In the genomic region with DNA sequence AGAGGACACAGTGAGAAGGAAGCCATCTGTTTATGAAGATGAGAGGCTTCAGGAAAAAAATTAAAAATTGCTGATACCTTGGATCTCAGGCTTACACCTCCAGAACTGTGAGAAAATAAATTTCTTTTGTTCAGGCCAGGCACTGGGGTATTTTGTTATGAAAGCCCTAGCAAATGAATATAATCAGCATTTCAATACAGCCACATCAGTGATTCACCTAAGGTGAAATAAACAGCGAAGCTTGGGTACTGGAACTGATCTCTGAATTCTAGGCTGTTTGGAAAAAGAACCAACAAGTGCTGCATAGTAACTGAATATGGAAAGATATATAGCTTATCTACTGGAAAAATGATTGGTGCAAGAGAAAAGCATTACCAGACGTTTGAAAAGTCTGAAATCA, we compare ENCODE assay signal across 25 cellular contexts.
A peak's percentile ranks its signal among the peaks of the same experiment; 100 is the strongest.
DNase-seq lines count a peak whose midpoint lies in the region; ATAC-seq, FAIRE-seq and TF ChIP-seq lines count a peak whose summit lies in the region.
"Had no signal": no experiment of that assay in that cellular context is flagged by ENCODE, and none has a peak within 500 bp of the region (broad histone marks: within the 10 kb centered on the region; RNA-seq: fewer than 3 reads in every experiment).

No MANE protein-coding gene starts in this region.

- no peaks in the 10 kb centered on the region for H3K9me3 ChIP-seq in H1 (ENCODE audit: insufficient read depth in 2 of 2, low read depth in 1 of 2, low read length in 1 of 2)
- H3K9me3 ChIP-seq: BLaER1 treated with 17β-estradiol and CSF1 and Interleukin-3, amounts not matched to agents 10 nM and 100 nM; Caco-2 had no signal

- H4K8ac ChIP-seq in H1 (ENCODE audit: extremely low read depth, insufficient read depth, low read length): no peak overlapping the region

- H3K9me3 Mint-ChIP-seq in activated T-cell treated with anti-CD3 and anti-CD28 coated beads, Interleukin-2, amount 50 U/mL, for 72 hours: no peaks in the 10 kb centered on the region
- H3K9me3 Mint-ChIP-seq in natural killer cell: no peaks in the 10 kb centered on the region
- H3K9me3 Mint-ChIP-seq: CD4-positive, alpha-beta memory T cell had no signal

- POLR2A ChIA-PET in H1 (lab: Charles Lee; ENCODE audit: partially characterized antibody): no interaction called here

- H3K4me3 ChIP-seq in H1 (ENCODE audit: extremely low read depth in 1 of 4, insufficient read depth in 2 of 4, low read depth in 3 of 4, low read length in 4 of 4) (peak overlapping the region in 1 of 4 experiments; percentile 21; a peak in 2 of 8 replicates), lower leg skin (ENCODE audit: low read depth, poor library complexity, severe bottlenecking) (no peak overlapping the region)
- H3K4me3 ChIP-seq: BLaER1 treated with 17β-estradiol and CSF1 and Interleukin-3, amounts not matched to agents 10 nM and 100 nM; GM12878; PC-9 had no signal

- peaks cover 0 to 4% (median 2%) of the 10 kb centered on the region in 4 experiments; a peak in 4 of 7 replicates for H3K4me1 ChIP-seq in H1 (replicated peaks in 1 of 4; ENCODE audit: control insufficient read depth in 3 of 4, insufficient read depth in 4 of 4, low read length in 3 of 4)
- H3K4me1 ChIP-seq: BLaER1 treated with 17β-estradiol and CSF1 and Interleukin-3, amounts not matched to agents 10 nM and 100 nM; Caco-2 had no signal

- peaks cover 0 to 41% (median 4%) of the 10 kb centered on the region in 4 experiments; a peak in 4 of 8 replicates for H3K36me3 ChIP-seq in H1 (ENCODE audit: control insufficient read depth in 2 of 4, insufficient read depth in 4 of 4, low read length in 3 of 4)

- H3K27ac ChIP-seq in H1 (ENCODE audit: low read depth, low read length): peak overlapping the region; percentile 34; the same call in 1 of the 2 replicates
- H3K27ac ChIP-seq: 22Rv1; BLaER1 treated with 17β-estradiol and CSF1 and Interleukin-3, amounts not matched to agents 10 nM and 100 nM; PC-9 had no signal

- peak overlapping the region; percentile 61; the same call in 1 of the 2 replicates for H2BK12ac ChIP-seq in H1 (ENCODE audit: low read depth, low read length)

- H3K4me3 Mint-ChIP-seq in activated T-cell treated with anti-CD3 and anti-CD28 coated beads, Interleukin-2, amount 50 U/mL, for 72 hours: no peak overlapping the region
- H3K4me3 Mint-ChIP-seq in natural killer cell: no peak overlapping the region
- H3K4me3 Mint-ChIP-seq: CD4-positive, alpha-beta memory T cell had no signal

- no peak for FAIRE-seq in H1 (lab: Jason Lieb, UNC)
- FAIRE-seq: GM12878 had no signal

- H3K27me3 Mint-ChIP-seq in activated T-cell treated with anti-CD3 and anti-CD28 coated beads, Interleukin-2, amount 50 U/mL, for 72 hours (ENCODE audit: low read depth): no peaks in the 10 kb centered on the region
- H3K27me3 Mint-ChIP-seq in natural killer cell (ENCODE audit: low read depth in 2 of 2): no peaks in the 10 kb centered on the region
- H3K27me3 Mint-ChIP-seq: CD4-positive, alpha-beta memory T cell had no signal

- H3K36me3 Mint-ChIP-seq in activated T-cell treated with anti-CD3 and anti-CD28 coated beads, Interleukin-2, amount 50 U/mL, for 72 hours (ENCODE audit: insufficient read depth in 2 of 2): peaks cover 13 to 40% of the 10 kb centered on the region in 2 donors
- H3K36me3 Mint-ChIP-seq in natural killer cell: peaks cover 26% of the 10 kb centered on the region

- H2BK5ac ChIP-seq in H1 (ENCODE audit: low read depth, low read length): no peak overlapping the region

- intact Hi-C loops in lower leg skin (cut with DNase I; ENCODE audit: low total_unique reads): no loop called here
- intact Hi-C loops in natural killer cell (cut with micrococcal nuclease): no loop called here

- H3K4ac ChIP-seq in H1 (replicated peaks; ENCODE audit: insufficient read length, low read depth, low read length): no peak overlapping the region

- TF ChIP-seq POLR2A in H1 (IDR thresholded peaks at IDR 0.05; ENCODE audit: control extremely low read depth in 1 of 2, low read depth in 2 of 2, low read length in 2 of 2) (no peak), lower leg skin (IDR thresholded peaks at IDR 0.05) (no peak)

- CTCF ChIA-PET in H1 (lab: Charles Lee; ENCODE audit: partially characterized antibody): interaction anchor here (0.6 to 1.9 kb wide), 5 partner anchors 8 to 196 kb away, joined by 3 to 5 read pairs (median 3); no protein-coding TSS in a partner anchor

- H3K4me2 ChIP-seq in H1 (ENCODE audit: insufficient read depth in 1 of 2, low read depth in 2 of 2, low read length in 2 of 2): peak overlapping the region; percentile 51 to 53
- H3K4me2 ChIP-seq: BLaER1 treated with 17β-estradiol and CSF1 and Interleukin-3, amounts not matched to agents 10 nM and 100 nM; PC-9 had no signal

- no peak overlapping the region for H2BK15ac ChIP-seq in H1 (ENCODE audit: low read length)

- no peaks in the 10 kb centered on the region for H4K20me1 ChIP-seq in H1 (replicated peaks in 1 of 2; ENCODE audit: control insufficient read depth in 1 of 2, insufficient read depth in 2 of 2, low read length in 2 of 2)

- no peak overlapping the region for H3K18ac ChIP-seq in H1 (ENCODE audit: extremely low read depth, low read length)

- no peak overlapping the region for H4K91ac ChIP-seq in H1 (replicated peaks; ENCODE audit: insufficient read length, low read length)

- no peak overlapping the region for H2BK20ac ChIP-seq in H1 (ENCODE audit: low read length)

- no peak overlapping the region for H3K23ac ChIP-seq in H1 (ENCODE audit: insufficient read length)

- no peak for ATAC-seq in activated T-cell treated with anti-CD3 and anti-CD28 coated beads, Interleukin-2, amount 50 U/mL, for 72 hours (replicated peaks in 1 of 2)
- ATAC-seq in HG02973 (IDR thresholded peaks at IDR 0.05; ENCODE audit: unreplicated experiment) (no peak), natural killer cell (no peak)
- ATAC-seq: GM12878 had no signal

- H3K79me2 ChIP-seq in H1 (ENCODE audit: control insufficient read depth in 1 of 2, insufficient read depth in 2 of 2, low read length in 2 of 2): no peaks in the 10 kb centered on the region

- no peaks in the 10 kb centered on the region for H3K23me2 ChIP-seq in H1 (ENCODE audit: low read depth, low read length)

- H3K56ac ChIP-seq in H1 (replicated peaks; ENCODE audit: insufficient read length, low read depth, low read length): no peak overlapping the region

- peak overlapping the region; percentile 11 for H3K27ac Mint-ChIP-seq in activated T-cell treated with anti-CD3 and anti-CD28 coated beads, Interleukin-2, amount 50 U/mL, for 72 hours
- H3K27ac Mint-ChIP-seq in natural killer cell: peak overlapping the region in 1 of 2 donors; percentile 10

- no peak for TF ChIP-seq RAD21 in H1 (IDR thresholded peaks at IDR 0.05 in 1 of 2, conservative IDR thresholded peaks at IDR 0.05 in 1 of 2; ENCODE audit: low read depth in 2 of 2, low read length in 2 of 2)

- no peaks in the 10 kb centered on the region for H3K79me1 ChIP-seq in H1 (ENCODE audit: low read depth, low read length)

- no peaks in the 10 kb centered on the region for H3K27me3 ChIP-seq in H1 (replicated peaks in 1 of 4; ENCODE audit: control insufficient read depth in 3 of 4, extremely low read depth in 1 of 4, insufficient read depth in 3 of 4, low read length in 3 of 4)
- H3K27me3 ChIP-seq: BLaER1 treated with 17β-estradiol and CSF1 and Interleukin-3, amounts not matched to agents 10 nM and 100 nM had no signal

- no peak overlapping the region for H4K5ac ChIP-seq in H1 (ENCODE audit: insufficient read length, low read depth, low read length)

- H2AK5ac ChIP-seq in H1 (ENCODE audit: low read depth, low read length): no peak overlapping the region; the same call in 1 of the 2 replicates

- 8% methylated on average over 2 of the region's 2 CpGs; no CpG with 5 or more reads in 1 of the 2 experiments for WGBS in H1 (ENCODE audit: extremely low coverage in 1 of 2, insufficient coverage in 1 of 2, insufficient read length in 1 of 2, insufficient replicate concordance in 2 of 2, low coverage in 1 of 2, low lambda C conversion rate in 2 of 2, missing lambda C conversion rate in 1 of 2), 2 experiments
- 81 to 85% methylated on average over 2 of the region's 2 CpGs for WGBS in lower leg skin, 2 donors

- no peak overlapping the region for H2BK120ac ChIP-seq in H1 (replicated peaks; ENCODE audit: low read depth, low read length)

- no peak overlapping the region for H2AFZ ChIP-seq in H1 (ENCODE audit: low read length)
- H2AFZ ChIP-seq: PC-9 had no signal

- no peak for TF ChIP-seq CTCF in H1 (IDR thresholded peaks at IDR 0.05; ENCODE audit: control extremely low read depth in 1 of 3, insufficient read depth in 1 of 3, low read depth in 1 of 3, low read length in 3 of 3)
- TF ChIP-seq CTCF in lower leg skin (IDR thresholded peaks at IDR 0.05): no peak
- no peak for TF ChIP-seq CTCF in natural killer cell (IDR thresholded peaks at IDR 0.05)

- H3K9ac ChIP-seq in H1 (replicated peaks in 1 of 4; ENCODE audit: extremely low read depth in 1 of 4, low read depth in 3 of 4, low read length in 3 of 4): no peak overlapping the region
- H3K9ac ChIP-seq: BLaER1 treated with 17β-estradiol and CSF1 and Interleukin-3, amounts not matched to agents 10 nM and 100 nM had no signal

- no peak for TF ChIP-seq EP300 in H1 (IDR thresholded peaks at IDR 0.05; ENCODE audit: borderline replicate concordance in 1 of 2, low read depth in 2 of 2, low read length in 2 of 2)

- no peak for DNase-seq in activated T-cell treated with anti-CD3 and anti-CD28 coated beads, Interleukin-2, amount 50 U/mL, for 72 hours
- DNase-seq in activated T-cell treated with anti-CD3 and anti-CD28 coated beads, Interleukin-2, amount 50 U/mL, for 48 hours: no peak
- no peak for DNase-seq in H1 (ENCODE audit: low read depth in 1 of 2, low spot score in 2 of 2)
- DNase-seq in iPS-NIHi11 (ENCODE audit: low spot score): peak; percentile 34
- DNase-seq in LoVo (ENCODE audit: low spot score): no peak
- DNase-seq in lower leg skin (ENCODE audit: low spot score in 2 of 2): no peak
- DNase-seq in natural killer cell: no peak
- DNase-seq: Caco-2; CD4-positive, alpha-beta memory T cell; DMS 273 treated with DMSO at 0.1 percent for 48 hours; DMS79 treated with DMSO at 0.1 percent for 48 hours; KBM-7; NCI-H1092; NCI-H1436; NCI-H187 treated with DMSO at 0.1 percent for 48 hours; NCI-H2107; NCI-H446 treated with DMSO at 0.1 percent for 48 hours; NCI-H526 treated with DMSO at 0.1 percent for 48 hours; PC-9; RPMI8226; SHP77 had no signal

- no peak overlapping the region for H3K14ac ChIP-seq in H1 (ENCODE audit: insufficient read length)

- H3K4me1 Mint-ChIP-seq in activated T-cell treated with anti-CD3 and anti-CD28 coated beads, Interleukin-2, amount 50 U/mL, for 72 hours (ENCODE audit: low read depth): no peaks in the 10 kb centered on the region
- no peaks in the 10 kb centered on the region for H3K4me1 Mint-ChIP-seq in natural killer cell

TF ChIP-seq in H1, 55 proteins besides CTCF, POLR2A, EP300 and RAD21 (continues in another document):
- peak; percentile 24; the same call in 1 of the 2 replicates for TF ChIP-seq JUND (IDR thresholded peaks at IDR 0.05; ENCODE audit: low read length)
- no peak for TF ChIP-seq RXRA (IDR thresholded peaks at IDR 0.05; ENCODE audit: insufficient read depth, low read depth, low read length)
- TF ChIP-seq TEAD4 (IDR thresholded peaks at IDR 0.05; ENCODE audit: low read depth, low read length): no peak
- TF ChIP-seq SUZ12 (IDR thresholded peaks at IDR 0.05; ENCODE audit: low read length): no peak
- no peak for TF ChIP-seq SIN3A (conservative IDR thresholded peaks at IDR 0.05 in 1 of 2, IDR thresholded peaks at IDR 0.05 in 1 of 2; ENCODE audit: low read depth in 1 of 2, low read length in 2 of 2)
